ENCODE assay signal across 16 cellular contexts in the genomic region with DNA sequence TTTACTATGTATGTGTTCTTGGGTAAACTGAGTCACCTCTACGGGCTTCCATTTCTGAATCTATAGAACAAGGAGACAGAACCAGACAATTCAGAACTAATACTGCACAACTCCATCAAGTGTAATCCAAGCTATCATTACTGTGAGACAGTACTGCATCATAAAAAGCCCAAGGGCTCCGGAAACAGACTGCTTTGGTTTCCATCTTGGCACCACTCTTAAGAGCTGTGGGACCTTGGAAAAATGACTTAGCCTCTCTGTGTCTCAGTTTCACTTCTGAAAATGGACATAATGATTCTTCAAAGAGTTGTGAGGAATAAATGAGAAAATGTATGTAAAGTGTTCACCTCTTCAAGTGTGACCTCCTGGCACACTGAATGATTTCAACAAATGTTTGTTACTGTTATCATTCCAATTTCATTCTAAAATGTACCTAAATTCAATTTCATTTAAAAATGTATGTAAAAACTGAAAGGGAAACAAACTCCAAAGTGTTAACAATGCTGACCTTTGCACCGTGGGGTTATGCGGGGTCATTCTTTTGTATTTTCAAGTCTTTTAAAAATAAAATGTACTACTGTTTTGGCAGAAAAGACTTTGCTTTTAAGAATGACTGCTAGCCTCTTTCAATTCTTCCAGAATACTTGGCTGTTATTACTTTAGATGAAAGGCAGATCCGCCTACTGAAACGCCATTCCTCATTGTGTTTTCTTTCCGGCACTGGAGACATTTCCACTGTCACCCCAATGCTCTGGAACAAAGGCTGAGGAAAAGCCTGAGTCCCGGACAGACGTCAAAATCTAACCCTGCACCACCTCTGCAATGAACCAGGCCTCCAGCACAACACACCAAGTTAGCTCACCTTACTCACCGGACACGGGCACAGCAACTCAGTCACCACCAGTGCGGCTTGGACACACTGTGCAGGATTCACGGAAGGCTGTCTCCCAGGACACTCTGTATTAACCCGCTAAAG.
DNase-seq lines count a peak whose midpoint lies in the region; ATAC-seq, FAIRE-seq and TF ChIP-seq lines count a peak whose summit lies in the region.
"Had no signal": no experiment of that assay in that cellular context is flagged by ENCODE, and none has a peak within 500 bp of the region (broad histone marks: within the 10 kb centered on the region; RNA-seq: fewer than 3 reads in every experiment).

No MANE protein-coding gene starts in this region.

- peaks cover 31% of the 10 kb centered on the region for H3K4me1 ChIP-seq in left ventricle myocardium inferior
- peaks cover 17 to 26% of the 10 kb centered on the region in 2 donors for H3K4me1 ChIP-seq in muscle layer of duodenum (ENCODE audit: control insufficient read depth in 1 of 2, insufficient read depth in 2 of 2, low read length in 2 of 2)
- peaks cover 22% of the 10 kb centered on the region for H3K4me1 ChIP-seq in stomach smooth muscle (ENCODE audit: control insufficient read depth, insufficient read depth, low read length)
- peaks cover 7 to 14% of the 10 kb centered on the region in 2 donors for H3K4me1 ChIP-seq in kidney (ENCODE audit: control insufficient read depth in 1 of 2, insufficient read depth in 1 of 2, low read depth in 1 of 2, low read length in 2 of 2)

- H3K36me3 ChIP-seq in left ventricle myocardium inferior (no peaks in the 10 kb centered on the region), muscle layer of duodenum (ENCODE audit: control insufficient read depth in 1 of 2, insufficient read depth in 2 of 2, low read length in 2 of 2) (no peaks in the 10 kb centered on the region), stomach smooth muscle (ENCODE audit: control insufficient read depth in 2 of 2, insufficient read depth in 2 of 2, low read length in 2 of 2) (no peaks in the 10 kb centered on the region), kidney (ENCODE audit: control insufficient read depth in 1 of 2, insufficient read depth in 2 of 2, low read length in 2 of 2) (no peaks in the 10 kb centered on the region)

- no peaks in the 10 kb centered on the region for H3K9me3 Mint-ChIP-seq in natural killer cell treated with Interleukin-12 subunit alpha and Interleukin-12 subunit beta and Interleukin-15 and Interleukin-18, amount 100 ng/mL, for 72 hours
- no peaks in the 10 kb centered on the region for H3K9me3 Mint-ChIP-seq in endothelial cell (ENCODE audit: unreplicated experiment)
- H3K9me3 Mint-ChIP-seq: activated naive CD8-positive, alpha-beta T cell treated with anti-CD3 and anti-CD28 coated beads for 36 hours; T-helper 1 cell treated with Interleukin-12 subunit alpha and Interleukin-12 subunit beta and Interleukin-4 antibody, amounts not matched to agents 30 μg/mL and 1 μg/mL, for 36 hours had no signal

- H3K27me3 ChIP-seq in left ventricle myocardium inferior (ENCODE audit: low read depth) (no peaks in the 10 kb centered on the region), muscle layer of duodenum (ENCODE audit: low read depth, low read length) (no peaks in the 10 kb centered on the region), stomach smooth muscle (ENCODE audit: control insufficient read depth in 1 of 2, insufficient read depth in 2 of 2, low read length in 2 of 2) (no peaks in the 10 kb centered on the region)

- H3K27me3 Mint-ChIP-seq in natural killer cell treated with Interleukin-12 subunit alpha and Interleukin-12 subunit beta and Interleukin-15 and Interleukin-18, amount 100 ng/mL, for 72 hours: no peaks in the 10 kb centered on the region
- H3K27me3 Mint-ChIP-seq in endothelial cell (ENCODE audit: unreplicated experiment): peaks cover 3% of the 10 kb centered on the region
- H3K27me3 Mint-ChIP-seq: activated naive CD8-positive, alpha-beta T cell treated with anti-CD3 and anti-CD28 coated beads for 36 hours; B cell had no signal

- intact Hi-C loops in left ventricle myocardium inferior (cut with micrococcal nuclease) (no loop called here), kidney (cut with DNase I) (no loop called here)

- H3K27ac ChIP-seq in VCaP (peak overlapping the region; percentile 98), left ventricle myocardium inferior (replicated peaks) (peak overlapping the region; percentile 78), muscle layer of duodenum (ENCODE audit: low read length) (peak overlapping the region; percentile 57), stomach smooth muscle (ENCODE audit: low read length) (peak overlapping the region; percentile 18), kidney (ENCODE audit: low read depth in 2 of 2, low read length in 2 of 2) (peak overlapping the region in 1 of 2 donors; percentile 58)

- ATAC-seq in natural killer cell treated with Interleukin-12 subunit alpha and Interleukin-12 subunit beta and Interleukin-15 and Interleukin-18, amount 100 ng/mL, for 72 hours: no peak

- H3K27ac Mint-ChIP-seq in natural killer cell treated with Interleukin-12 subunit alpha and Interleukin-12 subunit beta and Interleukin-15 and Interleukin-18, amount 100 ng/mL, for 72 hours: no peak overlapping the region
- no peak overlapping the region for H3K27ac Mint-ChIP-seq in endothelial cell (ENCODE audit: unreplicated experiment)
- H3K27ac Mint-ChIP-seq: activated naive CD8-positive, alpha-beta T cell treated with anti-CD3 and anti-CD28 coated beads for 36 hours; B cell; T-helper 1 cell treated with Interleukin-12 subunit alpha and Interleukin-12 subunit beta and Interleukin-4 antibody, amounts not matched to agents 30 μg/mL and 1 μg/mL, for 36 hours had no signal

- no peaks in the 10 kb centered on the region for H3K9me3 ChIP-seq in left ventricle myocardium inferior (replicated peaks)
- no peaks in the 10 kb centered on the region for H3K9me3 ChIP-seq in muscle layer of duodenum (ENCODE audit: control insufficient read depth in 1 of 2, low read length in 2 of 2)
- H3K9me3 ChIP-seq in stomach smooth muscle (ENCODE audit: control insufficient read depth in 2 of 2, low read length in 2 of 2): no peaks in the 10 kb centered on the region
- H3K9me3 ChIP-seq in kidney (ENCODE audit: control insufficient read depth in 1 of 2, low read length in 2 of 2): no peaks in the 10 kb centered on the region

- no peak overlapping the region for H3K4me3 Mint-ChIP-seq in natural killer cell treated with Interleukin-12 subunit alpha and Interleukin-12 subunit beta and Interleukin-15 and Interleukin-18, amount 100 ng/mL, for 72 hours
- no peak overlapping the region for H3K4me3 Mint-ChIP-seq in endothelial cell (ENCODE audit: unreplicated experiment)
- H3K4me3 Mint-ChIP-seq: activated naive CD8-positive, alpha-beta T cell treated with anti-CD3 and anti-CD28 coated beads for 36 hours; B cell; T-helper 1 cell treated with Interleukin-12 subunit alpha and Interleukin-12 subunit beta and Interleukin-4 antibody, amounts not matched to agents 30 μg/mL and 1 μg/mL, for 36 hours had no signal

- no peak for TF ChIP-seq CTCF in VCaP (conservative IDR thresholded peaks at IDR 0.05)
- no peak for TF ChIP-seq CTCF in left ventricle myocardium inferior (IDR thresholded peaks at IDR 0.05; ENCODE audit: borderline replicate concordance)
- TF ChIP-seq CTCF in kidney (IDR thresholded peaks at IDR 0.05; ENCODE audit: borderline replicate concordance, extremely low read depth, insufficient read depth): no peak
- TF ChIP-seq CTCF in endothelial cell (IDR thresholded peaks at IDR 0.05; ENCODE audit: unreplicated experiment): no peak

- H3K4me3 ChIP-seq in left ventricle myocardium inferior: no peak overlapping the region
- peak overlapping the region in 1 of 2 donors; percentile 4 for H3K4me3 ChIP-seq in muscle layer of duodenum (ENCODE audit: low read depth in 1 of 2, low read length in 2 of 2)
- H3K4me3 ChIP-seq in stomach smooth muscle (ENCODE audit: low read length in 2 of 2): peak overlapping the region in 1 of 2 donors; percentile 36
- H3K4me3 ChIP-seq in kidney (ENCODE audit: low read length in 2 of 2): no peak overlapping the region

- no peaks in the 10 kb centered on the region for H3K36me3 Mint-ChIP-seq in natural killer cell treated with Interleukin-12 subunit alpha and Interleukin-12 subunit beta and Interleukin-15 and Interleukin-18, amount 100 ng/mL, for 72 hours
- peaks cover 13% of the 10 kb centered on the region for H3K36me3 Mint-ChIP-seq in endothelial cell (ENCODE audit: low read depth, unreplicated experiment)
- H3K36me3 Mint-ChIP-seq: activated naive CD8-positive, alpha-beta T cell treated with anti-CD3 and anti-CD28 coated beads for 36 hours had no signal

- FAIRE-seq in kidney (lab: Jason Lieb, UNC): no peak

- H3K9ac ChIP-seq in stomach smooth muscle (ENCODE audit: low read length in 2 of 2) (peak overlapping the region in 1 of 2 donors; percentile 13), kidney (ENCODE audit: low read length in 2 of 2) (no peak overlapping the region)

- H3K4me1 Mint-ChIP-seq in natural killer cell treated with Interleukin-12 subunit alpha and Interleukin-12 subunit beta and Interleukin-15 and Interleukin-18, amount 100 ng/mL, for 72 hours (ENCODE audit: low read depth in 2 of 2): peaks cover 14 to 17% of the 10 kb centered on the region in 2 donors
- peaks cover 9% of the 10 kb centered on the region for H3K4me1 Mint-ChIP-seq in endothelial cell (ENCODE audit: unreplicated experiment)

- DNase-seq in left ventricle myocardium inferior (no peak), kidney (no peak), endothelial cell (ENCODE audit: low spot score) (no peak)
- no peak for DNase-seq in natural killer cell treated with Interleukin-12 subunit alpha and Interleukin-12 subunit beta and Interleukin-15 and Interleukin-18, amount 100 ng/mL, for 72 hours (ENCODE audit: low spot score)
- DNase-seq in stimulated activated naive CD4-positive, alpha-beta T cell treated with Interleukin-2 at 50 U/mL for 16 hours (lab: John Stamatoyannopoulos, UW): no peak
- DNase-seq: activated naive CD8-positive, alpha-beta T cell treated with anti-CD3 and anti-CD28 coated beads for 36 hours; activated T-cell treated with anti-CD3 and anti-CD28 coated beads for 4 hours; DMS53; HCEC 1CT; NCI-H2029; NCI-H524 treated with DMSO at 0.1 percent for 48 hours had no signal
